Comparison of ENCODE assay signal across 7 cellular contexts in genomic region chr10:102152545-102152890, GRCh38. TPM values are rescaled to one million over a fixed set of nuclear protein-coding genes. Genes with fewer than 3 reads are reported as not detected.
A peak's percentile ranks its signal among the peaks of the same experiment; 100 is the strongest.
DNase-seq lines count a peak whose midpoint lies in the region; ATAC-seq, FAIRE-seq and TF ChIP-seq lines count a peak whose summit lies in the region.

No MANE protein-coding gene starts in this region.

- TF ChIP-seq CTCF in WI38 (IDR thresholded peaks at IDR 0.05; ENCODE audit: low read depth, low read length) (no peak), endothelial cell of umbilical vein (IDR thresholded peaks at IDR 0.05; ENCODE audit: extremely low read depth in 1 of 2, insufficient read depth in 1 of 2, low read depth in 1 of 2, low read length in 2 of 2) (no peak), omental fat pad (IDR thresholded peaks at IDR 0.05) (no peak), vagina (IDR thresholded peaks at IDR 0.05) (no peak)

- POLR2A ChIA-PET in endothelial cell of umbilical vein (lab: Charles Lee) = interaction anchor here (0.6 to 1.1 kb wide), 2 partner anchors 20 to 24 kb away, joined by 3 read pairs; partner anchors contain the start of gene PPRC1

- CTCF ChIA-PET in endothelial cell of umbilical vein (lab: Charles Lee) = interaction anchor here (0.9 to 1.5 kb wide), 5 partner anchors 17 to 312 kb away, joined by 3 to 9 read pairs (median 3); partner anchors contain the start of gene PPRC1

- no peaks in the 10 kb centered on the region for H4K20me1 ChIP-seq in endothelial cell of umbilical vein (replicated peaks; ENCODE audit: control insufficient read depth, extremely low read depth, insufficient read depth, low read length)

- BruUV-seq in endothelial cell of umbilical vein (replicated peaks; lab: Mats Ljungman, UMichigan) = TSS peak; percentile 67

- TF ChIP-seq POLR2A in endothelial cell of umbilical vein (IDR thresholded peaks at IDR 0.05; ENCODE audit: low read depth, low read length) (no peak), vagina (IDR thresholded peaks at IDR 0.05) (no peak)

- H3K4me3 ChIP-seq in WI38 (ENCODE audit: low read depth, low read length) (peak overlapping the region; percentile 99), endothelial cell of umbilical vein (replicated peaks in 1 of 3; ENCODE audit: insufficient read depth in 1 of 3, low read depth in 1 of 3, low read length in 3 of 3) (peak overlapping the region; percentile 24 to 71 (median 66)), vagina (peak overlapping the region; percentile 66 to 93)

- dilution Hi-C loops in endothelial cell of umbilical vein (cut with MboI; ENCODE audit: extremely low pct_ligation_motif_present, low sequenced_read_pairs) = no loop called here

- H3K4me1 ChIP-seq in endothelial cell of umbilical vein (ENCODE audit: control insufficient read depth, extremely low read depth, insufficient read depth, low read length) = peaks cover 17% of the 10 kb centered on the region
- peaks cover 29% of the 10 kb centered on the region for H3K4me1 ChIP-seq in vagina

- no peaks in the 10 kb centered on the region for H3K9me3 ChIP-seq in endothelial cell of umbilical vein (replicated peaks; ENCODE audit: control insufficient read depth, insufficient read depth, low read length)
- no peaks in the 10 kb centered on the region for H3K9me3 ChIP-seq in vagina

- no peaks in the 10 kb centered on the region for H3K9me1 ChIP-seq in endothelial cell of umbilical vein (replicated peaks; ENCODE audit: control insufficient read depth, extremely low read depth, insufficient read depth, low read length)

- no peaks in the 10 kb centered on the region for H3K27me3 ChIP-seq in endothelial cell of umbilical vein (ENCODE audit: control insufficient read depth in 2 of 2, insufficient read depth in 2 of 2, low read length in 2 of 2)
- H3K27me3 ChIP-seq in vagina = no peaks in the 10 kb centered on the region

- peak; percentile 32 for ATAC-seq in GM18909 (IDR thresholded peaks at IDR 0.05; ENCODE audit: poor library complexity, unreplicated experiment)
- ATAC-seq in HG03039 (IDR thresholded peaks at IDR 0.05; ENCODE audit: unreplicated experiment) = peak; percentile 9
- peak; percentile 5 for ATAC-seq in omental fat pad (ENCODE audit: low FRiP score)

- H3K27ac ChIP-seq in endothelial cell of umbilical vein (ENCODE audit: insufficient read depth, low read depth, low read length) (peak overlapping the region; percentile 80), vagina (peak overlapping the region; percentile 81)

- peak overlapping the region; percentile 96 for H3K4me2 ChIP-seq in endothelial cell of umbilical vein (ENCODE audit: insufficient read depth, low read length)

- FAIRE-seq in endothelial cell of umbilical vein (lab: Jason Lieb, UNC) = no peak

- peak overlapping the region; percentile 68 for H3K9ac ChIP-seq in endothelial cell of umbilical vein (replicated peaks; ENCODE audit: extremely low read depth, insufficient read depth, low read length)

- peaks cover 49% of the 10 kb centered on the region for H3K79me2 ChIP-seq in endothelial cell of umbilical vein (ENCODE audit: control insufficient read depth, insufficient read depth, low read length)

- intact Hi-C loops in endothelial cell of umbilical vein (cut with micrococcal nuclease) = loop anchor here (1.0 to 5.0 kb wide), 3 partner anchors 20 to 242 kb away; no protein-coding TSS in a partner anchor
- intact Hi-C loops in vagina (cut with DNase I) = loop anchor here (2.0 kb wide), 1 partner anchor 20 kb away; the partner anchor contains the start of gene PPRC1

- DNase-seq in endothelial cell of umbilical vein (ENCODE audit: low read depth, low spot score) (no peak), omental fat pad (ENCODE audit: low spot score) (no peak), vagina (ENCODE audit: extremely low spot score in 2 of 2) (no peak), NCI-H128 (lab: John Stamatoyannopoulos, UW; ENCODE audit: unreplicated experiment) (no peak)

- H3K36me3 ChIP-seq in endothelial cell of umbilical vein (ENCODE audit: control insufficient read depth in 2 of 2, extremely low read depth in 1 of 2, insufficient read depth in 2 of 2, low read length in 2 of 2) (peaks cover 13 to 15% of the 10 kb centered on the region in 2 experiments), vagina (peaks cover 0 to 36% of the 10 kb centered on the region in 2 donors)

- H2AFZ ChIP-seq in endothelial cell of umbilical vein (ENCODE audit: low read depth, low read length) = no peak overlapping the region

TF ChIP-seq in endothelial cell of umbilical vein, 7 proteins besides CTCF, POLR2A, EP300 and RAD21:
- TF ChIP-seq MYC (IDR thresholded peaks at IDR 0.05; ENCODE audit: low read depth, low read length) (no peak), MAX (IDR thresholded peaks at IDR 0.05; ENCODE audit: insufficient read depth, insufficient read length) (peak; percentile 37), GATA2 (IDR thresholded peaks at IDR 0.05; ENCODE audit: insufficient read depth, insufficient read length, low read depth, low read length) (no peak), POLR2AphosphoS5 (IDR thresholded peaks at IDR 0.05; ENCODE audit: insufficient read depth, low read depth, low read length) (no peak)

RNA-seq across cellular contexts. Expression of gene NOLC1, which starts 0.3 kb away (rescaled TPM):
- total RNA-seq in endothelial cell of umbilical vein = 68.2 and 73.1 TPM in 2 replicates
- polyA plus RNA-seq in endothelial cell of umbilical vein = 26.0 and 32.1 TPM in 2 replicates
- polyA plus RNA-seq in endothelial cell of umbilical vein (2011; cell fraction: cytosol; rRNA removed) = 54.2 and 70.4 TPM in 2 replicates
- polyA plus RNA-seq in endothelial cell of umbilical vein (2011; cell fraction: nucleus; rRNA removed) = 60.0 and 83.8 TPM in 2 replicates
- 69.4 and 83.2 TPM in 2 replicates for polyA plus RNA-seq in endothelial cell of umbilical vein (2012)
- 29.8 and 32.6 TPM in 2 replicates for polyA minus RNA-seq in endothelial cell of umbilical vein
- polyA minus RNA-seq in endothelial cell of umbilical vein (2011; cell fraction: cytosol; rRNA and poly(A)+ RNA removed) = 116 TPM
- polyA minus RNA-seq in endothelial cell of umbilical vein (2011; cell fraction: nucleus; rRNA and poly(A)+ RNA removed) = 10.9 and 13.1 TPM in 2 replicates
- total RNA-seq in omental fat pad = 100 to 1,000 TPM in 2 of 4 donors, 10 to 100 TPM in 2; 35.3 to 229 (median 81.7) TPM
- 61.9 TPM for total RNA-seq in vagina

RNA-seq across cellular contexts. Expression of gene PPRC1, which starts 19.7 kb away (rescaled TPM):
- total RNA-seq in endothelial cell of umbilical vein (49.9 and 52.9 TPM in 2 replicates), omental fat pad (100 to 1,000 TPM in 1 of 4 donors, 10 to 100 TPM in 3; 15.4 to 105 (median 31.9) TPM), vagina (29.5 TPM)
- 26.1 and 27.0 TPM in 2 replicates for polyA plus RNA-seq in endothelial cell of umbilical vein
- polyA plus RNA-seq in endothelial cell of umbilical vein (2011; cell fraction: cytosol; rRNA removed) = 21.3 and 22.0 TPM in 2 replicates
- 79.9 and 81.1 TPM in 2 replicates for polyA plus RNA-seq in endothelial cell of umbilical vein (2011; cell fraction: nucleus; rRNA removed)
- polyA plus RNA-seq in endothelial cell of umbilical vein (2012) = 33.8 and 34.1 TPM in 2 replicates
- polyA minus RNA-seq in endothelial cell of umbilical vein = 46.1 and 48.0 TPM in 2 replicates
- polyA minus RNA-seq in endothelial cell of umbilical vein (2011; cell fraction: cytosol; rRNA and poly(A)+ RNA removed) = 24.3 TPM
- polyA minus RNA-seq in endothelial cell of umbilical vein (2011; cell fraction: nucleus; rRNA and poly(A)+ RNA removed) = 34.3 and 47.4 TPM in 2 replicates

RNA-seq across cellular contexts. Expression of gene LDB1, which starts 32.4 kb away (rescaled TPM):
- total RNA-seq in endothelial cell of umbilical vein = 65.7 and 67.7 TPM in 2 replicates
- polyA plus RNA-seq in endothelial cell of umbilical vein = 137 and 149 TPM in 2 replicates
- 73.3 and 78.4 TPM in 2 replicates for polyA plus RNA-seq in endothelial cell of umbilical vein (2011; cell fraction: cytosol; rRNA removed)
- 307 and 369 TPM in 2 replicates for polyA plus RNA-seq in endothelial cell of umbilical vein (2011; cell fraction: nucleus; rRNA removed)
- 64.8 and 70.6 TPM in 2 replicates for polyA plus RNA-seq in endothelial cell of umbilical vein (2012)
- polyA minus RNA-seq in endothelial cell of umbilical vein = 153 and 184 TPM in 2 replicates
- polyA minus RNA-seq in endothelial cell of umbilical vein (2011; cell fraction: cytosol; rRNA and poly(A)+ RNA removed) = 33.7 TPM
- 78.4 and 81.0 TPM in 2 replicates for polyA minus RNA-seq in endothelial cell of umbilical vein (2011; cell fraction: nucleus; rRNA and poly(A)+ RNA removed)
- 10 to 100 TPM; 20.1 to 33.2 (median 30.9) TPM for total RNA-seq in omental fat pad
- 62.6 TPM for total RNA-seq in vagina
